ENCODE assay signal across 19 cellular contexts in the genomic region with DNA sequence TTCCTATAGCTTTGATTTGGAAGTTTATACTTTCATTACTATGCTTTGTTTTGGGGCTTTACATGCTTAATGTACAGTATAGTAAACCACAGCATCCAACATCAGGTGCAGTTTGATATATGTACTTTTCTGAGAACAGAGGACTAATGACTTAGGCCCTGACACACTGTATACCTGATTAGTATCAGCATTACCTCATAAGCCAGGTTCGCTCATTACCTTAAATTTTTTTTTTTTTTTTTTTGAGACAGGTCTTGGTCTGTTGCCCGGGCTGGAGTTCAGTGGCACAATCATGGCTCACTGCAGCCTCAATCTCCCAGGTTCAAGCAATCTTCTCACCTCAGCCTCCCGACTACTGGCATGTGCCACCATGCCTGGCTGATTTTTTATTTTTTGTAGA.
"Had no signal": no experiment of that assay in that cellular context is flagged by ENCODE, and none has a peak within 500 bp of the region (broad histone marks: within the 10 kb centered on the region; RNA-seq: fewer than 3 reads in every experiment).

No MANE protein-coding gene starts in this region.

- DNase-seq: activated B cell treated with CpG ODN at 0.5 μM for 24 hours; activated CD4-positive, alpha-beta T cell treated with anti-CD3 and anti-CD28 coated beads for 36 hours; activated effector memory CD4-positive, alpha-beta T cell treated with Interleukin-2 at 50 U/mL for 16 hours; activated naive CD4-positive, alpha-beta T cell treated with anti-CD3 and anti-CD28 coated beads for 36 hours; activated naive CD8-positive, alpha-beta T cell treated with anti-CD3 and anti-CD28 coated beads, Interleukin-2, amount 50 U/mL, for 24 hours; activated T-cell treated with anti-CD3 and anti-CD28 coated beads, Interleukin-2, amount 50 U/mL, for 4 hours; dermis blood vessel endothelial cell; effector CD8-positive, alpha-beta T cell; foreskin fibroblast; natural killer cell; spleen; stimulated activated CD4-positive, alpha-beta T cell treated with anti-CD3 and anti-CD28 coated beads, Interleukin-4, amount 100 ng/mL, for 24 hours; stimulated activated naive CD8-positive, alpha-beta T cell treated with anti-CD3 and anti-CD28 coated beads, Interleukin-15, Interleukin-2, amounts not matched to agents 100 U/mL and 50 U/mL, for 24 hours; T-helper 17 cell; upper lobe of right lung had no signal

- ATAC-seq: activated CD4-positive, alpha-beta T cell treated with anti-CD3 and anti-CD28 coated beads for 36 hours; activated naive CD8-positive, alpha-beta T cell treated with anti-CD3 and anti-CD28 coated beads, Interleukin-2, amount 50 U/mL, for 24 hours; activated T-cell treated with anti-CD3 and anti-CD28 coated beads, Interleukin-2, amount 50 U/mL, for 4 hours; stimulated activated naive CD8-positive, alpha-beta T cell treated with anti-CD3 and anti-CD28 coated beads, Interleukin-15, Interleukin-2, amounts not matched to agents 100 U/mL and 50 U/mL, for 24 hours; T-helper 17 cell had no signal

- H3K4me1 ChIP-seq: prostate gland had no signal

- H3K36me3 Mint-ChIP-seq: natural killer cell had no signal

- H3K9me3 Mint-ChIP-seq: activated B cell treated with CpG ODN at 0.5 μM for 24 hours; activated naive CD4-positive, alpha-beta T cell treated with anti-CD3 and anti-CD28 coated beads for 36 hours; activated naive CD8-positive, alpha-beta T cell treated with anti-CD3 and anti-CD28 coated beads, Interleukin-2, amount 50 U/mL, for 24 hours; activated T-cell treated with anti-CD3 and anti-CD28 coated beads, Interleukin-2, amount 50 U/mL, for 4 hours; natural killer cell had no signal

- H3K36me3 ChIP-seq: cardiac muscle cell, prostate gland, SJSA1, spleen, upper lobe of right lung had no signal

- H3K27me3 ChIP-seq: cardiac muscle cell, SJSA1, spleen, upper lobe of right lung had no signal

- H3K27ac Mint-ChIP-seq: activated B cell treated with CpG ODN at 0.5 μM for 24 hours; activated naive CD4-positive, alpha-beta T cell treated with anti-CD3 and anti-CD28 coated beads for 36 hours; activated naive CD8-positive, alpha-beta T cell treated with anti-CD3 and anti-CD28 coated beads, Interleukin-2, amount 50 U/mL, for 24 hours; T-helper 17 cell had no signal

- H3K9me3 ChIP-seq: prostate gland, SJSA1, spleen, upper lobe of right lung had no signal

- H3K4me3 ChIP-seq: cardiac muscle cell, lung, prostate gland, SJSA1, upper lobe of right lung had no signal

- H3K27me3 Mint-ChIP-seq: activated B cell treated with CpG ODN at 0.5 μM for 24 hours; activated CD4-positive, alpha-beta T cell treated with anti-CD3 and anti-CD28 coated beads for 36 hours; activated naive CD8-positive, alpha-beta T cell treated with anti-CD3 and anti-CD28 coated beads, Interleukin-2, amount 50 U/mL, for 24 hours had no signal

- H3K27ac ChIP-seq: prostate gland, SJSA1, upper lobe of right lung had no signal

- H3K4me3 Mint-ChIP-seq: activated CD4-positive, alpha-beta T cell treated with anti-CD3 and anti-CD28 coated beads for 36 hours; activated naive CD8-positive, alpha-beta T cell treated with anti-CD3 and anti-CD28 coated beads, Interleukin-2, amount 50 U/mL, for 24 hours; T-helper 17 cell had no signal
